Comparison of ENCODE assay signal across 8 cellular contexts in genomic region chr14:23154876-23155587, GRCh38. TPM values are rescaled to one million over a fixed set of nuclear protein-coding genes. Genes with fewer than 3 reads are reported as not detected.
A peak's percentile ranks its signal among the peaks of the same experiment; 100 is the strongest.
DNase-seq lines count a peak whose midpoint lies in the region; ATAC-seq lines count a peak whose summit lies in the region.

No MANE protein-coding gene starts in this region.

- H3K27me3 ChIP-seq in esophagus (ENCODE audit: control insufficient read depth in 1 of 2, insufficient read depth in 2 of 2, low read length in 2 of 2): no peaks in the 10 kb centered on the region
- no peaks in the 10 kb centered on the region for H3K27me3 ChIP-seq in aorta (ENCODE audit: control insufficient read depth in 1 of 2, insufficient read depth in 2 of 2, low read length in 1 of 2)

- 16 to 28% methylated on average over 12 of the region's 12 CpGs for WGBS in esophagus, 2 donors
- WGBS in aorta, 2 donors: 7 to 9% methylated on average over 11 to 12 of the region's 12 CpGs

- ATAC-seq in aorta (ENCODE audit: low FRiP score): peak; percentile 88

- H3K36me3 ChIP-seq in esophagus (ENCODE audit: control insufficient read depth in 2 of 2, insufficient read depth in 2 of 2, low read length in 1 of 2): no peaks in the 10 kb centered on the region
- no peaks in the 10 kb centered on the region for H3K36me3 ChIP-seq in aorta (ENCODE audit: control insufficient read depth in 1 of 2, insufficient read depth in 2 of 2, low read length in 1 of 2)

- H3K27ac ChIP-seq in esophagus (ENCODE audit: low read depth in 2 of 2, low read length in 1 of 2): peak overlapping the region; percentile 98 to 100
- H3K27ac ChIP-seq in aorta (ENCODE audit: low read depth in 1 of 2, low read length in 2 of 2): peak overlapping the region; percentile 34 to 90

- in situ Hi-C loops in ACHN (cut with HindIII; ENCODE audit: low pct_ligation_motif_present, low pct_unique_long_range_greater_than_20kb, low sequenced_read_pairs): no loop called here

- DNase-seq in DMS 273 treated with DMSO at 0.1 percent for 48 hours (lab: John Stamatoyannopoulos, UW) (peak; percentile 72), NCI-H82 treated with DMSO at 0.1 percent for 48 hours (lab: John Stamatoyannopoulos, UW; ENCODE audit: unreplicated experiment) (peak; percentile 93), mucosa of gallbladder (ENCODE audit: low spot score) (peak; percentile 79), aorta (peak; percentile 88 to 92), HuH-7 (ENCODE audit: low spot score) (no peak), NCI-H748 treated with DMSO at 0.1 percent for 48 hours (lab: John Stamatoyannopoulos, UW) (no peak), ACHN (no peak)

- intact Hi-C loops in aorta (cut with DNase I): loop anchor here (2.0 kb wide), 3 partner anchors 26 to 30 kb away; partner anchors contain the start of gene SLC7A8 (in 1 of the 2)

- no peak overlapping the region for H3K4me3 ChIP-seq in esophagus (ENCODE audit: low read depth in 1 of 2, low read length in 2 of 2)
- no peak overlapping the region for H3K4me3 ChIP-seq in aorta (ENCODE audit: low read length in 2 of 2)

- no peaks in the 10 kb centered on the region for H3K9me3 ChIP-seq in esophagus (ENCODE audit: control insufficient read depth in 2 of 2, insufficient read depth in 1 of 2, low read depth in 1 of 2, low read length in 1 of 2)
- H3K9me3 ChIP-seq in aorta (ENCODE audit: control insufficient read depth, low read length): no peaks in the 10 kb centered on the region

- H3K4me1 ChIP-seq in esophagus (ENCODE audit: control insufficient read depth in 2 of 2, insufficient read depth in 2 of 2, low read length in 1 of 2) (peaks cover 0 to 15% of the 10 kb centered on the region in 2 donors), aorta (ENCODE audit: control insufficient read depth in 1 of 2, insufficient read depth in 2 of 2, low read length in 2 of 2) (peaks cover 0 to 6% of the 10 kb centered on the region in 2 donors)

RNA-seq across cellular contexts. Expression of gene SLC7A8, which starts 28.4 kb away (rescaled TPM):
- 10 to 100 TPM; 27.5 to 33.4 TPM for polyA plus RNA-seq in esophagus
- total RNA-seq in mucosa of gallbladder: 98.5 TPM
- total RNA-seq in aorta: 10 to 100 TPM; 20.0 to 31.4 TPM
- polyA plus RNA-seq in aorta: 10 to 100 TPM in 1 of 2 donors, 1 to 10 TPM in 1; 8.9 to 11.0 TPM

RNA-seq across cellular contexts. Expression of gene CEBPE, which starts 36.0 kb away (rescaled TPM):
- polyA plus RNA-seq in esophagus (under 1 TPM in 1 of 2 donors, not detected in 1; 0.02 TPM), aorta (under 1 TPM in 1 of 2 donors, not detected in 1; 0.13 TPM)
- total RNA-seq in mucosa of gallbladder (0.20 TPM), aorta (under 1 TPM; 0.29 to 0.33 TPM)

RNA-seq across cellular contexts. Expression of gene CIROP, which starts 50.2 kb away (rescaled TPM):
- polyA plus RNA-seq in esophagus (under 1 TPM in 1 of 2 donors, not detected in 1; 0.01 TPM), aorta (not detected)
- total RNA-seq in mucosa of gallbladder (not detected), aorta (under 1 TPM in 1 of 2 donors, not detected in 1; 0.18 TPM)

RNA-seq across cellular contexts. Expression of gene C14orf119, which starts 59.7 kb away (rescaled TPM):
- polyA plus RNA-seq in esophagus: 10 to 100 TPM; 14.9 to 38.4 TPM
- 46.1 TPM for total RNA-seq in mucosa of gallbladder
- 10 to 100 TPM; 37.6 to 41.4 TPM for total RNA-seq in aorta
- polyA plus RNA-seq in aorta: 10 to 100 TPM; 27.8 to 32.2 TPM

Comparison
In these comparisons a context has a peak if more than half of its experiments do, and no peak if none do; other contexts are left out.
1. DNase-seq: peak in DMS 273 treated with DMSO at 0.1 percent for 48 hours (single experiment), NCI-H82 treated with DMSO at 0.1 percent for 48 hours (single experiment), mucosa of gallbladder (single experiment) and aorta (2 of 2); none in HuH-7 (single experiment), NCI-H748 treated with DMSO at 0.1 percent for 48 hours (single experiment) and ACHN (single experiment).